ENCODE assay signal across 1 cellular context in the genomic region with DNA sequence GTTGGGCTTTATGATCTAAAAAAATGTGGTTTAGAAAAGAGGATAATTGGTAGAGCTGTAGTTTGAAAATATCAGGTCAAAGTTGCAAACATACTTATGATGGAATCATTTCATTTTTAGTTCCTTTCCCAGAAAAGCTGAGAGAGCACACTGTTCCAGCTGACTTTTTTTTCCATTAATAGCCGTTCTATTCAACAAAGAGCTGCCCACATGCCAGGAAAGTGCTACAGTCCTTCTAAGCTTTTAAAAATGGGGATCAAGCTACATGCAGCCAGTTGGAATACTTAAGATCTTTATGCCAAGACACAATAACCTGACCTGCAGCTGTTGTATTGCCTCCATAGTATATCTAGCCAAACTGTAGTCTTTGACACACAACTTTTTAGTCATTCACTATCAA.
TF ChIP-seq lines count a peak whose summit lies in the region.

No MANE protein-coding gene starts in this region.

TF ChIP-seq in GM12878, 131 proteins besides CTCF, POLR2A, EP300 and RAD21 (continued from another document):
- TF ChIP-seq, protein P1, sequence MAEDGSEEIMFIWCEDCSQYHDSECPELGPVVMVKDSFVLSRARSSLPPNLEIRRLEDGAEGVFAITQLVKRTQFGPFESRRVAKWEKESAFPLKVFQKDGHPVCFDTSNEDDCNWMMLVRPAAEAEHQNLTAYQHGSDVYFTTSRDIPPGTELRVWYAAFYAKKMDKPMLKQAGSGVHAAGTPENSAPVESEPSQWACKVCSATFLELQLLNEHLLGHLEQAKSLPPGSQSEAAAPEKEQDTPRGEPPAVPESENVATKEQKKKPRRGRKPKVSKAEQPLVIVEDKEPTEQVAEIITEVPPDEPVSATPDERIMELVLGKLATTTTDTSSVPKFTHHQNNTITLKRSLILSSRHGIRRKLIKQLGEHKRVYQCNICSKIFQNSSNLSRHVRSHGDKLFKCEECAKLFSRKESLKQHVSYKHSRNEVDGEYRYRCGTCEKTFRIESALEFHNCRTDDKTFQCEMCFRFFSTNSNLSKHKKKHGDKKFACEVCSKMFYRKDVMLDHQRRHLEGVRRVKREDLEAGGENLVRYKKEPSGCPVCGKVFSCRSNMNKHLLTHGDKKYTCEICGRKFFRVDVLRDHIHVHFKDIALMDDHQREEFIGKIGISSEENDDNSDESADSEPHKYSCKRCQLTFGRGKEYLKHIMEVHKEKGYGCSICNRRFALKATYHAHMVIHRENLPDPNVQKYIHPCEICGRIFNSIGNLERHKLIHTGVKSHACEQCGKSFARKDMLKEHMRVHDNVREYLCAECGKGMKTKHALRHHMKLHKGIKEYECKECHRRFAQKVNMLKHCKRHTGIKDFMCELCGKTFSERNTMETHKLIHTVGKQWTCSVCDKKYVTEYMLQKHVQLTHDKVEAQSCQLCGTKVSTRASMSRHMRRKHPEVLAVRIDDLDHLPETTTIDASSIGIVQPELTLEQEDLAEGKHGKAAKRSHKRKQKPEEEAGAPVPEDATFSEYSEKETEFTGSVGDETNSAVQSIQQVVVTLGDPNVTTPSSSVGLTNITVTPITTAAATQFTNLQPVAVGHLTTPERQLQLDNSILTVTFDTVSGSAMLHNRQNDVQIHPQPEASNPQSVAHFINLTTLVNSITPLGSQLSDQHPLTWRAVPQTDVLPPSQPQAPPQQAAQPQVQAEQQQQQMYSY (CRISPR knock-in tag; IDR thresholded peaks at IDR 0.05), result no peak
- TF ChIP-seq KDM1A (IDR thresholded peaks at IDR 0.05; ENCODE audit: borderline replicate concordance), result no peak
- TF ChIP-seq, protein P2, sequence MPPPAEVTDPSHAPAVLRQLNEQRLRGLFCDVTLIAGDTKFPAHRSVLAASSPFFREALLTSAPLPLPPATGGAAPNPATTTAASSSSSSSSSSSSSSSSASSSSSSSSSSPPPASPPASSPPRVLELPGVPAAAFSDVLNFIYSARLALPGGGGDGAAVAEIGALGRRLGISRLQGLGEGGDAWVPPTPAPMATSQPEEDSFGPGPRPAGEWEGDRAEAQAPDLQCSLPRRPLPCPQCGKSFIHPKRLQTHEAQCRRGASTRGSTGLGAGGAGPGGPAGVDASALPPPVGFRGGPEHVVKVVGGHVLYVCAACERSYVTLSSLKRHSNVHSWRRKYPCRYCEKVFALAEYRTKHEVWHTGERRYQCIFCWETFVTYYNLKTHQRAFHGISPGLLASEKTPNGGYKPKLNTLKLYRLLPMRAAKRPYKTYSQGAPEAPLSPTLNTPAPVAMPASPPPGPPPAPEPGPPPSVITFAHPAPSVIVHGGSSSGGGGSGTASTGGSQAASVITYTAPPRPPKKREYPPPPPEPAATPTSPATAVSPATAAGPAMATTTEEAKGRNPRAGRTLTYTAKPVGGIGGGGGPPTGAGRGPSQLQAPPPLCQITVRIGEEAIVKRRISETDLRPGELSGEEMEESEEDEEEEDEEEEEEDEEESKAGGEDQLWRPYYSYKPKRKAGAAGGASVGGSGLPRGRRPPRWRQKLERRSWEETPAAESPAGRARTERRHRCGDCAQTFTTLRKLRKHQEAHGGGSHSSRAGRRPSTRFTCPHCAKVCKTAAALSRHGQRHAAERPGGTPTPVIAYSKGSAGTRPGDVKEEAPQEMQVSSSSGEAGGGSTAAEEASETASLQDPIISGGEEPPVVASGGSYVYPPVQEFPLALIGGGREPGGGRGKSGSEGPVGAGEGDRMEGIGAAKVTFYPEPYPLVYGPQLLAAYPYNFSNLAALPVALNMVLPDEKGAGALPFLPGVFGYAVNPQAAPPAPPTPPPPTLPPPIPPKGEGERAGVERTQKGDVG (CRISPR knock-in tag; IDR thresholded peaks at IDR 0.05), result no peak
TF ChIP-seq in GM12878: peak in this region for 0.
